Comparison of ENCODE assay signal across 1 cellular context in the genomic region with DNA sequence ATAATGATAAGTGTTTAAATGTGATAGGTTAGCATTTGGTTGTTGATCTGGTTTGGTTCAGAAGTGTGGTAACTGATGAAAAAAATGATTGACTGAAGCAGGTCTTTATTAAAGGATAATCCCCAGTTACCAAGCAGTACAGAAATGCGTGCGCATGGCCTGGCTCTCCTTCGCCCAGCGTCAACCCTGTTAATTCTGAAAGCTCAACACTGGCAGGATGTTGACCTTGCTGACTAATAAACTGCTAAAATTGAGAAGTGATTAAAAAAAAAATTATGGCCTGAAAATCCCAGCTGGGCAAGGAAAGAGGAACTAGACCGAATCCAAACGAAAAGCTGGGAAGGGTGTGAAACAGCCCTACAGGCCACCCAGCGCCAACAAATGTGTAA.
TF ChIP-seq lines count a peak whose summit lies in the region.

No MANE protein-coding gene starts in this region.

TF ChIP-seq in K562, 482 proteins besides CTCF, POLR2A, EP300 and RAD21 (continued from another document):
- TF ChIP-seq, protein P1, sequence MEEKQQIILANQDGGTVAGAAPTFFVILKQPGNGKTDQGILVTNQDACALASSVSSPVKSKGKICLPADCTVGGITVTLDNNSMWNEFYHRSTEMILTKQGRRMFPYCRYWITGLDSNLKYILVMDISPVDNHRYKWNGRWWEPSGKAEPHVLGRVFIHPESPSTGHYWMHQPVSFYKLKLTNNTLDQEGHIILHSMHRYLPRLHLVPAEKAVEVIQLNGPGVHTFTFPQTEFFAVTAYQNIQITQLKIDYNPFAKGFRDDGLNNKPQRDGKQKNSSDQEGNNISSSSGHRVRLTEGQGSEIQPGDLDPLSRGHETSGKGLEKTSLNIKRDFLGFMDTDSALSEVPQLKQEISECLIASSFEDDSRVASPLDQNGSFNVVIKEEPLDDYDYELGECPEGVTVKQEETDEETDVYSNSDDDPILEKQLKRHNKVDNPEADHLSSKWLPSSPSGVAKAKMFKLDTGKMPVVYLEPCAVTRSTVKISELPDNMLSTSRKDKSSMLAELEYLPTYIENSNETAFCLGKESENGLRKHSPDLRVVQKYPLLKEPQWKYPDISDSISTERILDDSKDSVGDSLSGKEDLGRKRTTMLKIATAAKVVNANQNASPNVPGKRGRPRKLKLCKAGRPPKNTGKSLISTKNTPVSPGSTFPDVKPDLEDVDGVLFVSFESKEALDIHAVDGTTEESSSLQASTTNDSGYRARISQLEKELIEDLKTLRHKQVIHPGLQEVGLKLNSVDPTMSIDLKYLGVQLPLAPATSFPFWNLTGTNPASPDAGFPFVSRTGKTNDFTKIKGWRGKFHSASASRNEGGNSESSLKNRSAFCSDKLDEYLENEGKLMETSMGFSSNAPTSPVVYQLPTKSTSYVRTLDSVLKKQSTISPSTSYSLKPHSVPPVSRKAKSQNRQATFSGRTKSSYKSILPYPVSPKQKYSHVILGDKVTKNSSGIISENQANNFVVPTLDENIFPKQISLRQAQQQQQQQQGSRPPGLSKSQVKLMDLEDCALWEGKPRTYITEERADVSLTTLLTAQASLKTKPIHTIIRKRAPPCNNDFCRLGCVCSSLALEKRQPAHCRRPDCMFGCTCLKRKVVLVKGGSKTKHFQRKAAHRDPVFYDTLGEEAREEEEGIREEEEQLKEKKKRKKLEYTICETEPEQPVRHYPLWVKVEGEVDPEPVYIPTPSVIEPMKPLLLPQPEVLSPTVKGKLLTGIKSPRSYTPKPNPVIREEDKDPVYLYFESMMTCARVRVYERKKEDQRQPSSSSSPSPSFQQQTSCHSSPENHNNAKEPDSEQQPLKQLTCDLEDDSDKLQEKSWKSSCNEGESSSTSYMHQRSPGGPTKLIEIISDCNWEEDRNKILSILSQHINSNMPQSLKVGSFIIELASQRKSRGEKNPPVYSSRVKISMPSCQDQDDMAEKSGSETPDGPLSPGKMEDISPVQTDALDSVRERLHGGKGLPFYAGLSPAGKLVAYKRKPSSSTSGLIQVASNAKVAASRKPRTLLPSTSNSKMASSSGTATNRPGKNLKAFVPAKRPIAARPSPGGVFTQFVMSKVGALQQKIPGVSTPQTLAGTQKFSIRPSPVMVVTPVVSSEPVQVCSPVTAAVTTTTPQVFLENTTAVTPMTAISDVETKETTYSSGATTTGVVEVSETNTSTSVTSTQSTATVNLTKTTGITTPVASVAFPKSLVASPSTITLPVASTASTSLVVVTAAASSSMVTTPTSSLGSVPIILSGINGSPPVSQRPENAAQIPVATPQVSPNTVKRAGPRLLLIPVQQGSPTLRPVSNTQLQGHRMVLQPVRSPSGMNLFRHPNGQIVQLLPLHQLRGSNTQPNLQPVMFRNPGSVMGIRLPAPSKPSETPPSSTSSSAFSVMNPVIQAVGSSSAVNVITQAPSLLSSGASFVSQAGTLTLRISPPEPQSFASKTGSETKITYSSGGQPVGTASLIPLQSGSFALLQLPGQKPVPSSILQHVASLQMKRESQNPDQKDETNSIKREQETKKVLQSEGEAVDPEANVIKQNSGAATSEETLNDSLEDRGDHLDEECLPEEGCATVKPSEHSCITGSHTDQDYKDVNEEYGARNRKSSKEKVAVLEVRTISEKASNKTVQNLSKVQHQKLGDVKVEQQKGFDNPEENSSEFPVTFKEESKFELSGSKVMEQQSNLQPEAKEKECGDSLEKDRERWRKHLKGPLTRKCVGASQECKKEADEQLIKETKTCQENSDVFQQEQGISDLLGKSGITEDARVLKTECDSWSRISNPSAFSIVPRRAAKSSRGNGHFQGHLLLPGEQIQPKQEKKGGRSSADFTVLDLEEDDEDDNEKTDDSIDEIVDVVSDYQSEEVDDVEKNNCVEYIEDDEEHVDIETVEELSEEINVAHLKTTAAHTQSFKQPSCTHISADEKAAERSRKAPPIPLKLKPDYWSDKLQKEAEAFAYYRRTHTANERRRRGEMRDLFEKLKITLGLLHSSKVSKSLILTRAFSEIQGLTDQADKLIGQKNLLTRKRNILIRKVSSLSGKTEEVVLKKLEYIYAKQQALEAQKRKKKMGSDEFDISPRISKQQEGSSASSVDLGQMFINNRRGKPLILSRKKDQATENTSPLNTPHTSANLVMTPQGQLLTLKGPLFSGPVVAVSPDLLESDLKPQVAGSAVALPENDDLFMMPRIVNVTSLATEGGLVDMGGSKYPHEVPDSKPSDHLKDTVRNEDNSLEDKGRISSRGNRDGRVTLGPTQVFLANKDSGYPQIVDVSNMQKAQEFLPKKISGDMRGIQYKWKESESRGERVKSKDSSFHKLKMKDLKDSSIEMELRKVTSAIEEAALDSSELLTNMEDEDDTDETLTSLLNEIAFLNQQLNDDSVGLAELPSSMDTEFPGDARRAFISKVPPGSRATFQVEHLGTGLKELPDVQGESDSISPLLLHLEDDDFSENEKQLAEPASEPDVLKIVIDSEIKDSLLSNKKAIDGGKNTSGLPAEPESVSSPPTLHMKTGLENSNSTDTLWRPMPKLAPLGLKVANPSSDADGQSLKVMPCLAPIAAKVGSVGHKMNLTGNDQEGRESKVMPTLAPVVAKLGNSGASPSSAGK (IDR thresholded peaks at IDR 0.05): peak; percentile 43
- TF ChIP-seq, protein P2, sequence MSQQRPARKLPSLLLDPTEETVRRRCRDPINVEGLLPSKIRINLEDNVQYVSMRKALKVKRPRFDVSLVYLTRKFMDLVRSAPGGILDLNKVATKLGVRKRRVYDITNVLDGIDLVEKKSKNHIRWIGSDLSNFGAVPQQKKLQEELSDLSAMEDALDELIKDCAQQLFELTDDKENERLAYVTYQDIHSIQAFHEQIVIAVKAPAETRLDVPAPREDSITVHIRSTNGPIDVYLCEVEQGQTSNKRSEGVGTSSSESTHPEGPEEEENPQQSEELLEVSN (IDR thresholded peaks at IDR 0.05; ENCODE audit: borderline replicate concordance in 1 of 2, extremely low read depth in 1 of 2, insufficient read depth in 1 of 2, insufficient read length in 1 of 2, low read depth in 1 of 2, low read length in 1 of 2, poor library complexity in 1 of 2, severe bottlenecking in 1 of 2): peak in 1 of 2 experiments; percentile 13
- TF ChIP-seq, protein P3, sequence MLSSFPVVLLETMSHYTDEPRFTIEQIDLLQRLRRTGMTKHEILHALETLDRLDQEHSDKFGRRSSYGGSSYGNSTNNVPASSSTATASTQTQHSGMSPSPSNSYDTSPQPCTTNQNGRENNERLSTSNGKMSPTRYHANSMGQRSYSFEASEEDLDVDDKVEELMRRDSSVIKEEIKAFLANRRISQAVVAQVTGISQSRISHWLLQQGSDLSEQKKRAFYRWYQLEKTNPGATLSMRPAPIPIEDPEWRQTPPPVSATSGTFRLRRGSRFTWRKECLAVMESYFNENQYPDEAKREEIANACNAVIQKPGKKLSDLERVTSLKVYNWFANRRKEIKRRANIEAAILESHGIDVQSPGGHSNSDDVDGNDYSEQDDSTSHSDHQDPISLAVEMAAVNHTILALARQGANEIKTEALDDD (IDR thresholded peaks at IDR 0.05): peak; percentile 28; the same call in 1 of the 2 replicates
- no peak for TF ChIP-seq STAT5B (CRISPR knock-in tag; IDR thresholded peaks at IDR 0.05)
- TF ChIP-seq SPI1 (IDR thresholded peaks at IDR 0.05; ENCODE audit: borderline replicate concordance, low read depth, low read length): peak; percentile 45; the same call in 1 of the 2 replicates
- TF ChIP-seq ARID1B (IDR thresholded peaks at IDR 0.05): 0 out of 2 replicates have a peak, but pooled peaks have one; percentile 1
